8 cellular contexts compared by ENCODE assay signal in genomic region chr20:44738779-44739477, GRCh38. TPM values are rescaled to one million over a fixed set of nuclear protein-coding genes. Genes with fewer than 3 reads are reported as not detected.
DNase-seq lines count a peak whose midpoint lies in the region; ATAC-seq lines count a peak whose summit lies in the region.

No MANE protein-coding gene starts in this region.

- H3K4me3 Mint-ChIP-seq in stimulated activated effector memory CD8-positive, alpha-beta T cell treated with anti-CD3 and anti-CD28 coated beads, Interleukin-12 subunit alpha, Interleukin-12 subunit beta, amount 100 ng/mL, for 72 hours, result peak overlapping the region; percentile 29

- in situ Hi-C loops in T47D (cut with HindIII; ENCODE audit: low pct_unique_long_range_greater_than_20kb, low sequenced_read_pairs), result no loop called here

- DNase-seq in NCI-H1436 (lab: John Stamatoyannopoulos, UW), result peak; percentile 24
- no peak for DNase-seq in NCI-H1436 treated with DMSO at 0.1 percent for 48 hours (lab: John Stamatoyannopoulos, UW)
- peak; percentile 89 for DNase-seq in M059J (ENCODE audit: low read depth)
- DNase-seq in SK-N-DZ (ENCODE audit: low spot score), result peak; percentile 97
- DNase-seq in T47D (ENCODE audit: low read depth in 1 of 2, low spot score in 1 of 2), result peak; percentile 96 to 98
- peak; percentile 85 for DNase-seq in iPS-NIHi11 (ENCODE audit: low spot score)
- DNase-seq in stimulated activated effector memory CD8-positive, alpha-beta T cell treated with anti-CD3 and anti-CD28 coated beads, Interleukin-12 subunit alpha, Interleukin-12 subunit beta, amount 100 ng/mL, for 72 hours (ENCODE audit: low spot score in 2 of 2), result peak in 1 of 2 donors; percentile 64

- no peaks in the 10 kb centered on the region for H3K36me3 Mint-ChIP-seq in stimulated activated effector memory CD8-positive, alpha-beta T cell treated with anti-CD3 and anti-CD28 coated beads, Interleukin-12 subunit alpha, Interleukin-12 subunit beta, amount 100 ng/mL, for 72 hours

- no peak overlapping the region for H3K27ac Mint-ChIP-seq in stimulated activated effector memory CD8-positive, alpha-beta T cell treated with anti-CD3 and anti-CD28 coated beads, Interleukin-12 subunit alpha, Interleukin-12 subunit beta, amount 100 ng/mL, for 72 hours

- ATAC-seq in stimulated activated effector memory CD8-positive, alpha-beta T cell treated with anti-CD3 and anti-CD28 coated beads, Interleukin-12 subunit alpha, Interleukin-12 subunit beta, amount 100 ng/mL, for 72 hours, result peak; percentile 67
- ATAC-seq in HG03135 (IDR thresholded peaks at IDR 0.05; ENCODE audit: unreplicated experiment), result no peak

- H3K4me1 Mint-ChIP-seq in stimulated activated effector memory CD8-positive, alpha-beta T cell treated with anti-CD3 and anti-CD28 coated beads, Interleukin-12 subunit alpha, Interleukin-12 subunit beta, amount 100 ng/mL, for 72 hours, result peaks cover 11% of the 10 kb centered on the region

- H3K9me3 Mint-ChIP-seq in stimulated activated effector memory CD8-positive, alpha-beta T cell treated with anti-CD3 and anti-CD28 coated beads, Interleukin-12 subunit alpha, Interleukin-12 subunit beta, amount 100 ng/mL, for 72 hours, result peaks cover 3% of the 10 kb centered on the region

RNA-seq across cellular contexts. Expression of gene KCNK15, which starts 6.7 kb away (rescaled TPM):
- not detected in 2 replicates for total RNA-seq in M059J (2014; rRNA removed; shearing (Covaris generic))
- polyA plus RNA-seq in SK-N-DZ (2014; cell fraction: cytosol; rRNA removed), result 0.10 and 0.61 TPM in 2 replicates
- not detected in 2 replicates for polyA plus RNA-seq in SK-N-DZ (2014; cell fraction: nucleus; rRNA removed)

RNA-seq across cellular contexts. Expression of gene CCN5, which starts 23.8 kb away (rescaled TPM):
- total RNA-seq in M059J (2014; rRNA removed; shearing (Covaris generic)), result 0.44 TPM in 1 of 2 replicates, not detected in the other
- polyA plus RNA-seq in SK-N-DZ (2014; cell fraction: cytosol; rRNA removed), result not detected in 2 replicates
- polyA plus RNA-seq in SK-N-DZ (2014; cell fraction: nucleus; rRNA removed), result not detected in 2 replicates
